7 cellular contexts compared by ENCODE assay signal in genomic region chr7:66627151-66627681, GRCh38.
A peak's percentile ranks its signal among the peaks of the same experiment; 100 is the strongest.
DNase-seq lines count a peak whose midpoint lies in the region; ATAC-seq and TF ChIP-seq lines count a peak whose summit lies in the region.

No MANE protein-coding gene starts in this region.

- ATAC-seq in effector memory CD8-positive, alpha-beta T cell (replicated peaks): no peak

- peaks cover 15% of the 10 kb centered on the region for H3K36me3 Mint-ChIP-seq in effector memory CD8-positive, alpha-beta T cell (ENCODE audit: insufficient read depth)

- peaks cover 28 to 32% of the 10 kb centered on the region in 2 donors for H3K4me1 Mint-ChIP-seq in effector memory CD8-positive, alpha-beta T cell (ENCODE audit: low read depth in 2 of 2)

- H3K4me3 ChIP-seq in GM12865 (ENCODE audit: low read depth, low read length): peak overlapping the region; percentile 77

- no peaks in the 10 kb centered on the region for H3K9me3 Mint-ChIP-seq in effector memory CD8-positive, alpha-beta T cell

- DNase-seq in GM12865 (ENCODE audit: low read depth) (peak; percentile 42), NOMO-1 treated with dmso at 0.1 percent for 144 hours (lab: John Stamatoyannopoulos, UW; ENCODE audit: unreplicated experiment) (peak; percentile 61), retina (peak; percentile 24), NCI-H1417 treated with DMSO at 0.1 percent for 48 hours (lab: John Stamatoyannopoulos, UW) (no peak), NCI-H345 treated with DMSO at 0.1 percent for 48 hours (lab: John Stamatoyannopoulos, UW; ENCODE audit: unreplicated experiment) (no peak), activated gamma-delta T cell (lab: John Stamatoyannopoulos, UW) (no peak)
- DNase-seq in effector memory CD8-positive, alpha-beta T cell: no peak

- peak overlapping the region; percentile 78 to 89 for H3K4me3 Mint-ChIP-seq in effector memory CD8-positive, alpha-beta T cell

- peak overlapping the region in 1 of 2 donors; percentile 95 for H3K27ac Mint-ChIP-seq in effector memory CD8-positive, alpha-beta T cell

- H3K27me3 Mint-ChIP-seq in effector memory CD8-positive, alpha-beta T cell: no peaks in the 10 kb centered on the region

- TF ChIP-seq CTCF in GM12865 (IDR thresholded peaks at IDR 0.05; ENCODE audit: insufficient read depth, low read depth, low read length, missing control alignments): no peak

Comparison
In these comparisons a context has a peak if more than half of its experiments do, and no peak if none do; other contexts are left out.
1. DNase-seq: peak in GM12865 (single experiment), NOMO-1 treated with dmso at 0.1 percent for 144 hours (single experiment) and retina (single experiment); none in effector memory CD8-positive, alpha-beta T cell (0 of 3), NCI-H1417 treated with DMSO at 0.1 percent for 48 hours (single experiment), NCI-H345 treated with DMSO at 0.1 percent for 48 hours (single experiment) and activated gamma-delta T cell (single experiment).